8 cellular contexts compared by ENCODE assay signal in genomic region chr20:34825530-34826362, GRCh38. TPM values are rescaled to one million over a fixed set of nuclear protein-coding genes. Genes with fewer than 3 reads are reported as not detected.
DNase-seq lines count a peak whose midpoint lies in the region; ATAC-seq and TF ChIP-seq lines count a peak whose summit lies in the region.

TSS of gene NCOA6 (minus strand) at chr20:34825651. CDS start at chr20:34782355, 43,296 bp downstream.

- no peaks in the 10 kb centered on the region for H3K36me3 ChIP-seq in spleen

- H3K27me3 Mint-ChIP-seq in activated B cell treated with CpG ODN at 0.5 μM for 24 hours, result no peaks in the 10 kb centered on the region

- H3K4me3 Mint-ChIP-seq in activated B cell treated with CpG ODN at 0.5 μM for 24 hours, result peak within 1 kb of the TSS; percentile 97

- H3K27me3 ChIP-seq in spleen (replicated peaks in 1 of 7), result no peaks in the 10 kb centered on the region

- peak within 1 kb of the TSS; percentile 90 for H3K27ac Mint-ChIP-seq in activated B cell treated with CpG ODN at 0.5 μM for 24 hours

- H3K36me3 Mint-ChIP-seq in activated B cell treated with CpG ODN at 0.5 μM for 24 hours (ENCODE audit: low read depth), result peaks cover 15% of the 10 kb centered on the region

- H3K4me3 ChIP-seq in cardiac fibroblast (replicated peaks in 1 of 2; ENCODE audit: low read depth in 2 of 2, low read length in 2 of 2) (peak within 1 kb of the TSS; percentile 90 to 98), spleen (peak within 1 kb of the TSS; percentile 70 to 96 (median 90))

- ATAC-seq in HG03103 (IDR thresholded peaks at IDR 0.05; ENCODE audit: low read depth, unreplicated experiment), result peak; percentile 45
- ATAC-seq in activated B cell treated with CpG ODN at 0.5 μM for 24 hours (ENCODE audit: low read depth), result peak; percentile 74

- peak within 1 kb of the TSS; percentile 78 to 98 (median 90) for H3K27ac ChIP-seq in spleen

- no peak for TF ChIP-seq POLR2A in spleen (IDR thresholded peaks at IDR 0.05)

- CTCF ChIA-PET in activated B cell treated with CpG ODN at 0.5 μM for 24 hours (lab: Charles Lee), result interaction anchor here (1.1 to 1.8 kb wide), 2 partner anchors 9 to 51 kb away, joined by 3 to 6 read pairs; partner anchors contain the start of gene ACSS2

- POLR2A ChIA-PET in activated B cell treated with CpG ODN at 0.5 μM for 24 hours (lab: Charles Lee), result interaction anchor here (0.6 kb wide), 3 partner anchors 127 to 428 kb away, joined by 3 to 8 read pairs (median 5); no protein-coding TSS in a partner anchor

- H3K4me1 Mint-ChIP-seq in activated B cell treated with CpG ODN at 0.5 μM for 24 hours, result peaks cover 41% of the 10 kb centered on the region

- no peaks in the 10 kb centered on the region for H3K9me3 ChIP-seq in spleen

- no peaks in the 10 kb centered on the region for H3K9me3 Mint-ChIP-seq in activated B cell treated with CpG ODN at 0.5 μM for 24 hours

- intact Hi-C loops in activated B cell treated with CpG ODN at 0.5 μM for 24 hours (cut with micrococcal nuclease) (loop anchor here (1.0 to 10.0 kb wide), 6 partner anchors 51 to 1129 kb away; partner anchors contain the start of genes ACSS2, AHCY, ITCH and SCAND1), spleen (cut with DNase I; ENCODE audit: low total_unique reads) (no loop called here)

- peaks cover 12 to 48% (median 37%) of the 10 kb centered on the region in 6 donors for H3K4me1 ChIP-seq in spleen

- WGBS in spleen, 5 donors, result 9 to 23% (median 16%) methylated on average over 18 to 52 of the region's 52 CpGs

- DNase-seq in SIG-M5 treated with dmso at 0.1 percent for 504 hours (lab: John Stamatoyannopoulos, UW; ENCODE audit: unreplicated experiment) (peak; percentile 71), SIG-M5 (lab: John Stamatoyannopoulos, UW) (no peak), NCI-H2196 treated with DMSO at 0.1 percent for 48 hours (lab: John Stamatoyannopoulos, UW; ENCODE audit: unreplicated experiment) (peak; percentile 71), activated B cell treated with CpG ODN at 0.5 μM for 24 hours (peak; percentile 78), cardiac fibroblast (ENCODE audit: low read depth in 2 of 2) (peak; percentile 82 to 90), inferior parietal cortex (ENCODE audit: extremely low spot score) (peak; percentile 79), spleen (peak; percentile 95)

- TF ChIP-seq CTCF in activated B cell treated with CpG ODN at 0.5 μM for 24 hours (IDR thresholded peaks at IDR 0.05) (no peak), cardiac fibroblast (IDR thresholded peaks at IDR 0.05; ENCODE audit: low read depth, low read length) (no peak), spleen (IDR thresholded peaks at IDR 0.05 in 8 of 11, conservative IDR thresholded peaks at IDR 0.05 in 3 of 11) (peak in 1 of 11 experiments; percentile 2)

RNA-seq across cellular contexts. Expression of gene NCOA6, which starts in this region (rescaled TPM):
- total RNA-seq in activated B cell treated with CpG ODN at 0.5 μM for 24 hours, result 23.7 and 24.0 TPM in 2 replicates
- total RNA-seq in spleen, result 10 to 100 TPM; 24.0 to 32.8 (median 28.5) TPM
- 10 to 100 TPM; 13.6 to 19.4 (median 16.2) TPM for polyA plus RNA-seq in spleen
